1 cellular context compared by ENCODE assay signal in the genomic region with DNA sequence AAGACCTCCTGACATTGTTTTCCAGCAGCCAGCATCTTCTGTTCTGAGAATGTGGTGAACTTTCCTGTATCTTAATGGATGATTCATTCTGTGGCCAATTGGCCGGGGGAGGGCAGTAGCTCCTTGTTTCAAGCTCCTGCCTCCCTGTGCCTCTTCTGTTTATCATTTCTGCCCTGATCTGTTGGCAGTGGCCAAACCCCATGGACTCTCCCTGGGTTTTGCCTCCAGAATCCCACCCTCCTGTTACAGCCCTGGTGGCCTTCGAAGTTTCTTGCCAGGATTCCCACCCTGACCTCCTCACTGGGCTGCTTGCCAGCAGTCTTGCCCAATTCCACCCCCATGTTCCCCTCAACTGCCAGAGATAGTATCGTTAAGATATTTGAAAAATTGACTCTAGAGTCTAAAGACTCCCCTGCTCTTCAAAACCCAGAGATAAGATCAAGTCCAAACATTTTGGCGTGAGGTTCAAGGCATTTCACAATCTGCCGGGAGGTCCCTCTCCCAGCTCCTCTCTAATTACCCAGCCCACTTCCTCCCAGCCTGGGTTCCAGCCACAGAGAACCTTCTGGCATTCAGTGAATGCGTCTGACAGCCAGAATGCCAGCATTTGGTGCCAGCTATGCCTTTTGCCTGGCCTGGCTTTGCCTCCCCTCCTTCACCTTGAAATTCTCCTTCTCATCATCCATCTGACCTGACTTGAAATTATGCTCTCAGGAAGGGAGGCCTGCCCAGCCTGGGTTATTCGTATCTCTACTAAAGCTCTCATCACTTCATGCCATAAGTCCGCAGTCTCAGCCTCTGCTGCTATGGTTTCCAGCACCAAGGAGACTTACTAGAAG.
TF ChIP-seq lines count a peak whose summit lies in the region.

No MANE protein-coding gene starts in this region.

TF ChIP-seq in K562, 482 proteins besides CTCF, POLR2A, EP300 and RAD21 (continued from another document and continues in another):
- TF ChIP-seq, protein P1, sequence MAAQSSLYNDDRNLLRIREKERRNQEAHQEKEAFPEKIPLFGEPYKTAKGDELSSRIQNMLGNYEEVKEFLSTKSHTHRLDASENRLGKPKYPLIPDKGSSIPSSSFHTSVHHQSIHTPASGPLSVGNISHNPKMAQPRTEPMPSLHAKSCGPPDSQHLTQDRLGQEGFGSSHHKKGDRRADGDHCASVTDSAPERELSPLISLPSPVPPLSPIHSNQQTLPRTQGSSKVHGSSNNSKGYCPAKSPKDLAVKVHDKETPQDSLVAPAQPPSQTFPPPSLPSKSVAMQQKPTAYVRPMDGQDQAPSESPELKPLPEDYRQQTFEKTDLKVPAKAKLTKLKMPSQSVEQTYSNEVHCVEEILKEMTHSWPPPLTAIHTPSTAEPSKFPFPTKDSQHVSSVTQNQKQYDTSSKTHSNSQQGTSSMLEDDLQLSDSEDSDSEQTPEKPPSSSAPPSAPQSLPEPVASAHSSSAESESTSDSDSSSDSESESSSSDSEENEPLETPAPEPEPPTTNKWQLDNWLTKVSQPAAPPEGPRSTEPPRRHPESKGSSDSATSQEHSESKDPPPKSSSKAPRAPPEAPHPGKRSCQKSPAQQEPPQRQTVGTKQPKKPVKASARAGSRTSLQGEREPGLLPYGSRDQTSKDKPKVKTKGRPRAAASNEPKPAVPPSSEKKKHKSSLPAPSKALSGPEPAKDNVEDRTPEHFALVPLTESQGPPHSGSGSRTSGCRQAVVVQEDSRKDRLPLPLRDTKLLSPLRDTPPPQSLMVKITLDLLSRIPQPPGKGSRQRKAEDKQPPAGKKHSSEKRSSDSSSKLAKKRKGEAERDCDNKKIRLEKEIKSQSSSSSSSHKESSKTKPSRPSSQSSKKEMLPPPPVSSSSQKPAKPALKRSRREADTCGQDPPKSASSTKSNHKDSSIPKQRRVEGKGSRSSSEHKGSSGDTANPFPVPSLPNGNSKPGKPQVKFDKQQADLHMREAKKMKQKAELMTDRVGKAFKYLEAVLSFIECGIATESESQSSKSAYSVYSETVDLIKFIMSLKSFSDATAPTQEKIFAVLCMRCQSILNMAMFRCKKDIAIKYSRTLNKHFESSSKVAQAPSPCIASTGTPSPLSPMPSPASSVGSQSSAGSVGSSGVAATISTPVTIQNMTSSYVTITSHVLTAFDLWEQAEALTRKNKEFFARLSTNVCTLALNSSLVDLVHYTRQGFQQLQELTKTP (IDR thresholded peaks at IDR 0.05; ENCODE audit: low read depth in 1 of 2, partially characterized antibody in 2 of 2) = no peak
- 0 out of 2 replicates have a peak, but pooled peaks have one; percentile 33 for TF ChIP-seq ZNF766 (CRISPR knock-in tag; conservative IDR thresholded peaks at IDR 0.05)
- TF ChIP-seq, protein P2, sequence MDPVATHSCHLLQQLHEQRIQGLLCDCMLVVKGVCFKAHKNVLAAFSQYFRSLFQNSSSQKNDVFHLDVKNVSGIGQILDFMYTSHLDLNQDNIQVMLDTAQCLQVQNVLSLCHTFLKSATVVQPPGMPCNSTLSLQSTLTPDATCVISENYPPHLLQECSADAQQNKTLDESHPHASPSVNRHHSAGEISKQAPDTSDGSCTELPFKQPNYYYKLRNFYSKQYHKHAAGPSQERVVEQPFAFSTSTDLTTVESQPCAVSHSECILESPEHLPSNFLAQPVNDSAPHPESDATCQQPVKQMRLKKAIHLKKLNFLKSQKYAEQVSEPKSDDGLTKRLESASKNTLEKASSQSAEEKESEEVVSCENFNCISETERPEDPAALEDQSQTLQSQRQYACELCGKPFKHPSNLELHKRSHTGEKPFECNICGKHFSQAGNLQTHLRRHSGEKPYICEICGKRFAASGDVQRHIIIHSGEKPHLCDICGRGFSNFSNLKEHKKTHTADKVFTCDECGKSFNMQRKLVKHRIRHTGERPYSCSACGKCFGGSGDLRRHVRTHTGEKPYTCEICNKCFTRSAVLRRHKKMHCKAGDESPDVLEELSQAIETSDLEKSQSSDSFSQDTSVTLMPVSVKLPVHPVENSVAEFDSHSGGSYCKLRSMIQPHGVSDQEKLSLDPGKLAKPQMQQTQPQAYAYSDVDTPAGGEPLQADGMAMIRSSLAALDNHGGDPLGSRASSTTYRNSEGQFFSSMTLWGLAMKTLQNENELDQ (CRISPR knock-in tag; IDR thresholded peaks at IDR 0.05; ENCODE audit: borderline replicate concordance) = no peak
- TF ChIP-seq ZNF311 (CRISPR knock-in tag; IDR thresholded peaks at IDR 0.05) = no peak
- no peak for TF ChIP-seq NFXL1 (CRISPR knock-in tag; IDR thresholded peaks at IDR 0.05)
- TF ChIP-seq, protein P3, sequence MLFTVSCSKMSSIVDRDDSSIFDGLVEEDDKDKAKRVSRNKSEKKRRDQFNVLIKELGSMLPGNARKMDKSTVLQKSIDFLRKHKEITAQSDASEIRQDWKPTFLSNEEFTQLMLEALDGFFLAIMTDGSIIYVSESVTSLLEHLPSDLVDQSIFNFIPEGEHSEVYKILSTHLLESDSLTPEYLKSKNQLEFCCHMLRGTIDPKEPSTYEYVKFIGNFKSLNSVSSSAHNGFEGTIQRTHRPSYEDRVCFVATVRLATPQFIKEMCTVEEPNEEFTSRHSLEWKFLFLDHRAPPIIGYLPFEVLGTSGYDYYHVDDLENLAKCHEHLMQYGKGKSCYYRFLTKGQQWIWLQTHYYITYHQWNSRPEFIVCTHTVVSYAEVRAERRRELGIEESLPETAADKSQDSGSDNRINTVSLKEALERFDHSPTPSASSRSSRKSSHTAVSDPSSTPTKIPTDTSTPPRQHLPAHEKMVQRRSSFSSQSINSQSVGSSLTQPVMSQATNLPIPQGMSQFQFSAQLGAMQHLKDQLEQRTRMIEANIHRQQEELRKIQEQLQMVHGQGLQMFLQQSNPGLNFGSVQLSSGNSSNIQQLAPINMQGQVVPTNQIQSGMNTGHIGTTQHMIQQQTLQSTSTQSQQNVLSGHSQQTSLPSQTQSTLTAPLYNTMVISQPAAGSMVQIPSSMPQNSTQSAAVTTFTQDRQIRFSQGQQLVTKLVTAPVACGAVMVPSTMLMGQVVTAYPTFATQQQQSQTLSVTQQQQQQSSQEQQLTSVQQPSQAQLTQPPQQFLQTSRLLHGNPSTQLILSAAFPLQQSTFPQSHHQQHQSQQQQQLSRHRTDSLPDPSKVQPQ (CRISPR knock-in tag; IDR thresholded peaks at IDR 0.05; ENCODE audit: borderline replicate concordance) = no peak
- TF ChIP-seq, protein P4, sequence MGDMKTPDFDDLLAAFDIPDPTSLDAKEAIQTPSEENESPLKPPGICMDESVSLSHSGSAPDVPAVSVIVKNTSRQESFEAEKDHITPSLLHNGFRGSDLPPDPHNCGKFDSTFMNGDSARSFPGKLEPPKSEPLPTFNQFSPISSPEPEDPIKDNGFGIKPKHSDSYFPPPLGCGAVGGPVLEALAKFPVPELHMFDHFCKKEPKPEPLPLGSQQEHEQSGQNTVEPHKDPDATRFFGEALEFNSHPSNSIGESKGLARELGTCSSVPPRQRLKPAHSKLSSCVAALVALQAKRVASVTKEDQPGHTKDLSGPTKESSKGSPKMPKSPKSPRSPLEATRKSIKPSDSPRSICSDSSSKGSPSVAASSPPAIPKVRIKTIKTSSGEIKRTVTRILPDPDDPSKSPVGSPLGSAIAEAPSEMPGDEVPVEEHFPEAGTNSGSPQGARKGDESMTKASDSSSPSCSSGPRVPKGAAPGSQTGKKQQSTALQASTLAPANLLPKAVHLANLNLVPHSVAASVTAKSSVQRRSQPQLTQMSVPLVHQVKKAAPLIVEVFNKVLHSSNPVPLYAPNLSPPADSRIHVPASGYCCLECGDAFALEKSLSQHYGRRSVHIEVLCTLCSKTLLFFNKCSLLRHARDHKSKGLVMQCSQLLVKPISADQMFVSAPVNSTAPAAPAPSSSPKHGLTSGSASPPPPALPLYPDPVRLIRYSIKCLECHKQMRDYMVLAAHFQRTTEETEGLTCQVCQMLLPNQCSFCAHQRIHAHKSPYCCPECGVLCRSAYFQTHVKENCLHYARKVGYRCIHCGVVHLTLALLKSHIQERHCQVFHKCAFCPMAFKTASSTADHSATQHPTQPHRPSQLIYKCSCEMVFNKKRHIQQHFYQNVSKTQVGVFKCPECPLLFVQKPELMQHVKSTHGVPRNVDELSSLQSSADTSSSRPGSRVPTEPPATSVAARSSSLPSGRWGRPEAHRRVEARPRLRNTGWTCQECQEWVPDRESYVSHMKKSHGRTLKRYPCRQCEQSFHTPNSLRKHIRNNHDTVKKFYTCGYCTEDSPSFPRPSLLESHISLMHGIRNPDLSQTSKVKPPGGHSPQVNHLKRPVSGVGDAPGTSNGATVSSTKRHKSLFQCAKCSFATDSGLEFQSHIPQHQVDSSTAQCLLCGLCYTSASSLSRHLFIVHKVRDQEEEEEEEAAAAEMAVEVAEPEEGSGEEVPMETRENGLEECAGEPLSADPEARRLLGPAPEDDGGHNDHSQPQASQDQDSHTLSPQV (IDR thresholded peaks at IDR 0.05) = no peak
- TF ChIP-seq ZNF551 (CRISPR knock-in tag; IDR thresholded peaks at IDR 0.05) = no peak
- no peak; the same call in 1 of the 2 replicates for TF ChIP-seq BRD4 (IDR thresholded peaks at IDR 0.05)
- TF ChIP-seq MCM7 (IDR thresholded peaks at IDR 0.05) = no peak
- no peak for TF ChIP-seq ZFP30 (CRISPR knock-in tag; IDR thresholded peaks at IDR 0.05; ENCODE audit: borderline replicate concordance)
- no peak for TF ChIP-seq CREM (IDR thresholded peaks at IDR 0.05; ENCODE audit: low read depth)
- TF ChIP-seq JUNB (CRISPR knock-in tag; conservative IDR thresholded peaks at IDR 0.05) = no peak
- peak; percentile 60; the same call in 1 of the 2 replicates for TF ChIP-seq ATF7 (IDR thresholded peaks at IDR 0.05)
- TF ChIP-seq ZNF121 (CRISPR knock-in tag; conservative IDR thresholded peaks at IDR 0.05) = no peak
- TF ChIP-seq, protein P5, sequence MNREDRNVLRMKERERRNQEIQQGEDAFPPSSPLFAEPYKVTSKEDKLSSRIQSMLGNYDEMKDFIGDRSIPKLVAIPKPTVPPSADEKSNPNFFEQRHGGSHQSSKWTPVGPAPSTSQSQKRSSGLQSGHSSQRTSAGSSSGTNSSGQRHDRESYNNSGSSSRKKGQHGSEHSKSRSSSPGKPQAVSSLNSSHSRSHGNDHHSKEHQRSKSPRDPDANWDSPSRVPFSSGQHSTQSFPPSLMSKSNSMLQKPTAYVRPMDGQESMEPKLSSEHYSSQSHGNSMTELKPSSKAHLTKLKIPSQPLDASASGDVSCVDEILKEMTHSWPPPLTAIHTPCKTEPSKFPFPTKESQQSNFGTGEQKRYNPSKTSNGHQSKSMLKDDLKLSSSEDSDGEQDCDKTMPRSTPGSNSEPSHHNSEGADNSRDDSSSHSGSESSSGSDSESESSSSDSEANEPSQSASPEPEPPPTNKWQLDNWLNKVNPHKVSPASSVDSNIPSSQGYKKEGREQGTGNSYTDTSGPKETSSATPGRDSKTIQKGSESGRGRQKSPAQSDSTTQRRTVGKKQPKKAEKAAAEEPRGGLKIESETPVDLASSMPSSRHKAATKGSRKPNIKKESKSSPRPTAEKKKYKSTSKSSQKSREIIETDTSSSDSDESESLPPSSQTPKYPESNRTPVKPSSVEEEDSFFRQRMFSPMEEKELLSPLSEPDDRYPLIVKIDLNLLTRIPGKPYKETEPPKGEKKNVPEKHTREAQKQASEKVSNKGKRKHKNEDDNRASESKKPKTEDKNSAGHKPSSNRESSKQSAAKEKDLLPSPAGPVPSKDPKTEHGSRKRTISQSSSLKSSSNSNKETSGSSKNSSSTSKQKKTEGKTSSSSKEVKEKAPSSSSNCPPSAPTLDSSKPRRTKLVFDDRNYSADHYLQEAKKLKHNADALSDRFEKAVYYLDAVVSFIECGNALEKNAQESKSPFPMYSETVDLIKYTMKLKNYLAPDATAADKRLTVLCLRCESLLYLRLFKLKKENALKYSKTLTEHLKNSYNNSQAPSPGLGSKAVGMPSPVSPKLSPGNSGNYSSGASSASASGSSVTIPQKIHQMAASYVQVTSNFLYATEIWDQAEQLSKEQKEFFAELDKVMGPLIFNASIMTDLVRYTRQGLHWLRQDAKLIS (CRISPR knock-in tag; IDR thresholded peaks at IDR 0.05) = no peak
- TF ChIP-seq SNRNP70 (optimal IDR thresholded peaks at IDR 0.05; ENCODE audit: low read depth, low read length) = no peak
- TF ChIP-seq, protein P6, sequence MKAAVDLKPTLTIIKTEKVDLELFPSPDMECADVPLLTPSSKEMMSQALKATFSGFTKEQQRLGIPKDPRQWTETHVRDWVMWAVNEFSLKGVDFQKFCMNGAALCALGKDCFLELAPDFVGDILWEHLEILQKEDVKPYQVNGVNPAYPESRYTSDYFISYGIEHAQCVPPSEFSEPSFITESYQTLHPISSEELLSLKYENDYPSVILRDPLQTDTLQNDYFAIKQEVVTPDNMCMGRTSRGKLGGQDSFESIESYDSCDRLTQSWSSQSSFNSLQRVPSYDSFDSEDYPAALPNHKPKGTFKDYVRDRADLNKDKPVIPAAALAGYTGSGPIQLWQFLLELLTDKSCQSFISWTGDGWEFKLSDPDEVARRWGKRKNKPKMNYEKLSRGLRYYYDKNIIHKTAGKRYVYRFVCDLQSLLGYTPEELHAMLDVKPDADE (conservative IDR thresholded peaks at IDR 0.05; ENCODE audit: control insufficient read depth, low read depth, low read length) = no peak
- TF ChIP-seq ZNF76 (CRISPR knock-in tag; IDR thresholded peaks at IDR 0.05; ENCODE audit: borderline replicate concordance) = no peak
- TF ChIP-seq, protein P7, sequence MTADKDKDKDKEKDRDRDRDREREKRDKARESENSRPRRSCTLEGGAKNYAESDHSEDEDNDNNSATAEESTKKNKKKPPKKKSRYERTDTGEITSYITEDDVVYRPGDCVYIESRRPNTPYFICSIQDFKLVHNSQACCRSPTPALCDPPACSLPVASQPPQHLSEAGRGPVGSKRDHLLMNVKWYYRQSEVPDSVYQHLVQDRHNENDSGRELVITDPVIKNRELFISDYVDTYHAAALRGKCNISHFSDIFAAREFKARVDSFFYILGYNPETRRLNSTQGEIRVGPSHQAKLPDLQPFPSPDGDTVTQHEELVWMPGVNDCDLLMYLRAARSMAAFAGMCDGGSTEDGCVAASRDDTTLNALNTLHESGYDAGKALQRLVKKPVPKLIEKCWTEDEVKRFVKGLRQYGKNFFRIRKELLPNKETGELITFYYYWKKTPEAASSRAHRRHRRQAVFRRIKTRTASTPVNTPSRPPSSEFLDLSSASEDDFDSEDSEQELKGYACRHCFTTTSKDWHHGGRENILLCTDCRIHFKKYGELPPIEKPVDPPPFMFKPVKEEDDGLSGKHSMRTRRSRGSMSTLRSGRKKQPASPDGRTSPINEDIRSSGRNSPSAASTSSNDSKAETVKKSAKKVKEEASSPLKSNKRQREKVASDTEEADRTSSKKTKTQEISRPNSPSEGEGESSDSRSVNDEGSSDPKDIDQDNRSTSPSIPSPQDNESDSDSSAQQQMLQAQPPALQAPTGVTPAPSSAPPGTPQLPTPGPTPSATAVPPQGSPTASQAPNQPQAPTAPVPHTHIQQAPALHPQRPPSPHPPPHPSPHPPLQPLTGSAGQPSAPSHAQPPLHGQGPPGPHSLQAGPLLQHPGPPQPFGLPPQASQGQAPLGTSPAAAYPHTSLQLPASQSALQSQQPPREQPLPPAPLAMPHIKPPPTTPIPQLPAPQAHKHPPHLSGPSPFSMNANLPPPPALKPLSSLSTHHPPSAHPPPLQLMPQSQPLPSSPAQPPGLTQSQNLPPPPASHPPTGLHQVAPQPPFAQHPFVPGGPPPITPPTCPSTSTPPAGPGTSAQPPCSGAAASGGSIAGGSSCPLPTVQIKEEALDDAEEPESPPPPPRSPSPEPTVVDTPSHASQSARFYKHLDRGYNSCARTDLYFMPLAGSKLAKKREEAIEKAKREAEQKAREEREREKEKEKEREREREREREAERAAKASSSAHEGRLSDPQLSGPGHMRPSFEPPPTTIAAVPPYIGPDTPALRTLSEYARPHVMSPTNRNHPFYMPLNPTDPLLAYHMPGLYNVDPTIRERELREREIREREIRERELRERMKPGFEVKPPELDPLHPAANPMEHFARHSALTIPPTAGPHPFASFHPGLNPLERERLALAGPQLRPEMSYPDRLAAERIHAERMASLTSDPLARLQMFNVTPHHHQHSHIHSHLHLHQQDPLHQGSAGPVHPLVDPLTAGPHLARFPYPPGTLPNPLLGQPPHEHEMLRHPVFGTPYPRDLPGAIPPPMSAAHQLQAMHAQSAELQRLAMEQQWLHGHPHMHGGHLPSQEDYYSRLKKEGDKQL (CRISPR knock-in tag; IDR thresholded peaks at IDR 0.05; ENCODE audit: borderline replicate concordance) = no peak
